11 cellular contexts compared by ENCODE assay signal in genomic region chr3:122298239-122298638, GRCh38. TPM values are rescaled to one million over a fixed set of nuclear protein-coding genes. Genes with fewer than 3 reads are reported as not detected.
DNase-seq lines count a peak whose midpoint lies in the region; ATAC-seq, FAIRE-seq and TF ChIP-seq lines count a peak whose summit lies in the region.
"Had no signal": no experiment of that assay in that cellular context is flagged by ENCODE, and none has a peak within 500 bp of the region (broad histone marks: within the 10 kb centered on the region; RNA-seq: fewer than 3 reads in every experiment).

No MANE protein-coding gene starts in this region.

- H3K27me3 Mint-ChIP-seq in activated T-helper 17 cell treated with anti-CD3 and anti-CD28 coated beads, Interleukin-2, amount 50 U/mL, for 72 hours: no peaks in the 10 kb centered on the region

- FAIRE-seq in GM19239 (lab: Jason Lieb, UNC): peak; percentile 95
- no peak for FAIRE-seq in small intestine (lab: Jason Lieb, UNC)

- H3K27ac ChIP-seq in small intestine (ENCODE audit: low read depth in 1 of 2, low read length in 1 of 2): no peak overlapping the region
- H3K27ac ChIP-seq in RWPE1: no peak overlapping the region
- H3K27ac ChIP-seq: epithelial cell of prostate had no signal

- H3K4me1 Mint-ChIP-seq in activated T-helper 17 cell treated with anti-CD3 and anti-CD28 coated beads, Interleukin-2, amount 50 U/mL, for 72 hours: peaks cover 19% of the 10 kb centered on the region

- no peak overlapping the region for H3K4me3 ChIP-seq in small intestine (ENCODE audit: low read depth in 1 of 2, low read length in 2 of 2)

- peaks cover 3% of the 10 kb centered on the region for H3K9me3 Mint-ChIP-seq in activated T-helper 17 cell treated with anti-CD3 and anti-CD28 coated beads, Interleukin-2, amount 50 U/mL, for 72 hours

- CTCF ChIA-PET in RWPE1 (lab: Yijun Ruan, JAX): no interaction called here

- DNase-seq in GM19239 (ENCODE audit: insufficient read length, low spot score) (no peak), small intestine (no peak), RWPE1 (ENCODE audit: low spot score) (no peak), NCI-H146 (lab: John Stamatoyannopoulos, UW) (no peak), NCI-H1417 (lab: John Stamatoyannopoulos, UW) (no peak)
- DNase-seq: NCI-H526 treated with DMSO at 0.1 percent for 48 hours, T-helper 9 cell had no signal

- no peaks in the 10 kb centered on the region for H3K36me3 Mint-ChIP-seq in activated T-helper 17 cell treated with anti-CD3 and anti-CD28 coated beads, Interleukin-2, amount 50 U/mL, for 72 hours (ENCODE audit: low read depth)

- peak overlapping the region; percentile 24 for H3K27ac Mint-ChIP-seq in activated T-helper 17 cell treated with anti-CD3 and anti-CD28 coated beads, Interleukin-2, amount 50 U/mL, for 72 hours

- TF ChIP-seq CTCF in GM12872 (IDR thresholded peaks at IDR 0.05; ENCODE audit: insufficient read depth, low read depth, low read length) (peak; percentile 45), RWPE1 (conservative IDR thresholded peaks at IDR 0.05; ENCODE audit: low read depth) (no peak)

- ATAC-seq in HG03066 (IDR thresholded peaks at IDR 0.05; ENCODE audit: low read depth, unreplicated experiment): peak; percentile 63
- peak; percentile 80 for ATAC-seq in activated T-helper 17 cell treated with anti-CD3 and anti-CD28 coated beads, Interleukin-2, amount 50 U/mL, for 72 hours (replicated peaks)

- no peaks in the 10 kb centered on the region for H3K4me1 ChIP-seq in small intestine (ENCODE audit: control insufficient read depth in 2 of 2, insufficient read depth in 1 of 2, low read depth in 1 of 2, low read length in 1 of 2)

- 58 to 80% (median 66%) methylated on average over 2 of the region's 2 CpGs for WGBS in small intestine, 3 donors

- H3K36me3 ChIP-seq in small intestine (ENCODE audit: control insufficient read depth in 2 of 2, insufficient read depth in 2 of 2, low read length in 2 of 2): no peaks in the 10 kb centered on the region

- peak overlapping the region; percentile 35 for H3K4me3 Mint-ChIP-seq in activated T-helper 17 cell treated with anti-CD3 and anti-CD28 coated beads, Interleukin-2, amount 50 U/mL, for 72 hours

- no peaks in the 10 kb centered on the region for H3K9me3 ChIP-seq in small intestine (ENCODE audit: control insufficient read depth, low read depth)

- POLR2A ChIA-PET in RWPE1 (lab: Yijun Ruan, JAX; ENCODE audit: low non-redundant PET): no interaction called here

- H3K27me3 ChIP-seq in small intestine (ENCODE audit: control insufficient read depth in 2 of 2, insufficient read depth in 2 of 2, low read length in 2 of 2): no peaks in the 10 kb centered on the region

RNA-seq across cellular contexts. Expression of gene CSTA, which starts 26.8 kb away (rescaled TPM):
- not detected for total RNA-seq in activated T-helper 17 cell treated with anti-CD3 and anti-CD28 coated beads, Interleukin-2, amount 50 U/mL, for 72 hours
- 10 to 100 TPM in 1 of 3 donors, 1 to 10 TPM in 2; 4.5 to 10.8 (median 6.8) TPM for polyA plus RNA-seq in small intestine
